ENCODE assay signal across 1 cellular context in genomic region chr12:56152132-56152755, GRCh38.
A peak's percentile ranks its signal among the peaks of the same experiment; 100 is the strongest.
TF ChIP-seq lines count a peak whose summit lies in the region.

TSS of gene MYL6B (plus strand) at chr12:56152587. CDS start at chr12:56153919, 1,332 bp downstream.

TF ChIP-seq in HEK293, 187 proteins besides CTCF, POLR2A, EP300 and RAD21 (continued from another document):
- TF ChIP-seq REST (tag by site-specific recombination; IDR thresholded peaks at IDR 0.05) = peak; percentile 27; the same call in 1 of the 2 replicates
- no peak for TF ChIP-seq ZNF292 (tag by site-specific recombination; IDR thresholded peaks at IDR 0.05; ENCODE audit: borderline replicate concordance, low read depth)
- TF ChIP-seq ZNF610 (tag by site-specific recombination; IDR thresholded peaks at IDR 0.05; ENCODE audit: borderline replicate concordance) = peak; percentile 55; the same call in 1 of the 2 replicates
- TF ChIP-seq EGR2 (tag by site-specific recombination; IDR thresholded peaks at IDR 0.05; ENCODE audit: low read depth) = peak; percentile 49; the same call in 1 of the 2 replicates
- peak; percentile 64; the same call in 1 of the 2 replicates for TF ChIP-seq KLF8 (tag by site-specific recombination; IDR thresholded peaks at IDR 0.05)
TF ChIP-seq in HEK293: peak in this region for 57.
